22 cellular contexts compared by ENCODE assay signal in genomic region chr1:34019741-34020552, GRCh38.
"Had no signal": no experiment of that assay in that cellular context is flagged by ENCODE, and none has a peak within 500 bp of the region (broad histone marks: within the 10 kb centered on the region; RNA-seq: fewer than 3 reads in every experiment).

No MANE protein-coding gene starts in this region.

- H3K27ac ChIP-seq: body of pancreas, foreskin keratinocyte, ovary, spleen, thyroid gland had no signal

- H3K36me3 Mint-ChIP-seq: activated naive CD8-positive, alpha-beta T cell treated with anti-CD3 and anti-CD28 coated beads, Interleukin-2, amount 10 ng/mL, durations not matched to agents 7 days and 5 days; memory B cell; naive thymus-derived CD4-positive, alpha-beta T cell had no signal

- H3K27me3 Mint-ChIP-seq: activated CD4-positive, alpha-beta T cell treated with anti-CD3 and anti-CD28 coated beads, Interleukin-2, amount 10 ng/mL, durations not matched to agents 7 days and 5 days had no signal

- H3K4me1 ChIP-seq: body of pancreas, foreskin keratinocyte, spleen, thyroid gland had no signal

- H3K4me1 Mint-ChIP-seq: activated CD4-positive, alpha-beta T cell treated with anti-CD3 and anti-CD28 coated beads, Interleukin-2, amount 10 ng/mL, durations not matched to agents 7 days and 5 days; activated naive CD8-positive, alpha-beta T cell treated with anti-CD3 and anti-CD28 coated beads, Interleukin-2, amount 10 ng/mL, durations not matched to agents 7 days and 5 days; memory B cell; naive thymus-derived CD4-positive, alpha-beta T cell had no signal

- H3K36me3 ChIP-seq: ovary, spleen, thyroid gland had no signal

- DNase-seq: activated CD4-positive, alpha-beta T cell treated with anti-CD3 and anti-CD28 coated beads, Interleukin-2, amount 10 ng/mL, durations not matched to agents 7 days and 5 days; activated CD8-positive, alpha-beta T cell treated with anti-CD3 and anti-CD28 coated beads, Interleukin-2, amount 10 ng/mL, durations not matched to agents 7 days and 5 days; activated naive CD4-positive, alpha-beta T cell treated with Interleukin-2 at 50 U/mL for 16 hours; activated naive CD8-positive, alpha-beta T cell treated with anti-CD3 and anti-CD28 coated beads, Interleukin-2, amount 10 ng/mL, durations not matched to agents 7 days and 5 days; activated T-cell treated with anti-CD3 and anti-CD28 coated beads, Interleukin-2, amount 50 U/mL, for 24 hours; body of pancreas; dermis blood vessel endothelial cell; effector memory CD4-positive, alpha-beta T cell; foreskin keratinocyte; kidney glomerular epithelial cell; left ventricle myocardium superior; mucosa of descending colon; naive thymus-derived CD4-positive, alpha-beta T cell; ovary; spleen; stimulated activated CD8-positive, alpha-beta memory T cell treated with anti-CD3 and anti-CD28 coated beads, Interleukin-4, amount 100 ng/mL, for 48 hours; stimulated activated naive CD4-positive, alpha-beta T cell; T-helper 1 cell; T-helper 9 cell; thyroid gland had no signal

- H3K4me3 ChIP-seq: body of pancreas, mucosa of descending colon, ovary, spleen, thyroid gland had no signal

- H3K9me3 ChIP-seq: body of pancreas, mucosa of descending colon, ovary, spleen, thyroid gland had no signal

- ATAC-seq: activated CD8-positive, alpha-beta T cell treated with anti-CD3 and anti-CD28 coated beads, Interleukin-2, amount 10 ng/mL, durations not matched to agents 7 days and 5 days; body of pancreas; foreskin keratinocyte; left ventricle myocardium superior; mucosa of descending colon; naive thymus-derived CD4-positive, alpha-beta T cell had no signal

- H3K4me3 Mint-ChIP-seq: activated CD4-positive, alpha-beta T cell treated with anti-CD3 and anti-CD28 coated beads, Interleukin-2, amount 10 ng/mL, durations not matched to agents 7 days and 5 days; activated CD8-positive, alpha-beta T cell treated with anti-CD3 and anti-CD28 coated beads, Interleukin-2, amount 10 ng/mL, durations not matched to agents 7 days and 5 days; activated naive CD8-positive, alpha-beta T cell treated with anti-CD3 and anti-CD28 coated beads, Interleukin-2, amount 10 ng/mL, durations not matched to agents 7 days and 5 days; activated T-cell treated with anti-CD3 and anti-CD28 coated beads, Interleukin-2, amount 50 U/mL, for 24 hours; memory B cell; naive thymus-derived CD4-positive, alpha-beta T cell had no signal

- H3K27ac Mint-ChIP-seq: activated CD4-positive, alpha-beta T cell treated with anti-CD3 and anti-CD28 coated beads, Interleukin-2, amount 10 ng/mL, durations not matched to agents 7 days and 5 days; activated CD8-positive, alpha-beta T cell treated with anti-CD3 and anti-CD28 coated beads, Interleukin-2, amount 10 ng/mL, durations not matched to agents 7 days and 5 days; activated naive CD8-positive, alpha-beta T cell treated with anti-CD3 and anti-CD28 coated beads, Interleukin-2, amount 10 ng/mL, durations not matched to agents 7 days and 5 days; activated T-cell treated with anti-CD3 and anti-CD28 coated beads, Interleukin-2, amount 50 U/mL, for 24 hours; activated T-helper 2 cell treated with anti-CD3 and anti-CD28 coated beads, Interferon-gamma antibody, Interleukin-2, Interleukin-4, amounts not matched to agents 10 μg/mL and 5 μg/mL and 100 μg/mL, durations not matched to agents 14 hours and 24 hours and 36 hours; memory B cell; naive thymus-derived CD4-positive, alpha-beta T cell had no signal

- H3K9me3 Mint-ChIP-seq: activated CD4-positive, alpha-beta T cell treated with anti-CD3 and anti-CD28 coated beads, Interleukin-2, amount 10 ng/mL, durations not matched to agents 7 days and 5 days; activated naive CD8-positive, alpha-beta T cell treated with anti-CD3 and anti-CD28 coated beads, Interleukin-2, amount 10 ng/mL, durations not matched to agents 7 days and 5 days; activated T-cell treated with anti-CD3 and anti-CD28 coated beads, Interleukin-2, amount 50 U/mL, for 24 hours; activated T-helper 2 cell treated with anti-CD3 and anti-CD28 coated beads, Interferon-gamma antibody, Interleukin-2, Interleukin-4, amounts not matched to agents 10 μg/mL and 5 μg/mL and 100 μg/mL, durations not matched to agents 14 hours and 24 hours and 36 hours; memory B cell had no signal

- H3K27me3 ChIP-seq: body of pancreas, foreskin keratinocyte, ovary, thyroid gland had no signal
